In the genomic region with DNA sequence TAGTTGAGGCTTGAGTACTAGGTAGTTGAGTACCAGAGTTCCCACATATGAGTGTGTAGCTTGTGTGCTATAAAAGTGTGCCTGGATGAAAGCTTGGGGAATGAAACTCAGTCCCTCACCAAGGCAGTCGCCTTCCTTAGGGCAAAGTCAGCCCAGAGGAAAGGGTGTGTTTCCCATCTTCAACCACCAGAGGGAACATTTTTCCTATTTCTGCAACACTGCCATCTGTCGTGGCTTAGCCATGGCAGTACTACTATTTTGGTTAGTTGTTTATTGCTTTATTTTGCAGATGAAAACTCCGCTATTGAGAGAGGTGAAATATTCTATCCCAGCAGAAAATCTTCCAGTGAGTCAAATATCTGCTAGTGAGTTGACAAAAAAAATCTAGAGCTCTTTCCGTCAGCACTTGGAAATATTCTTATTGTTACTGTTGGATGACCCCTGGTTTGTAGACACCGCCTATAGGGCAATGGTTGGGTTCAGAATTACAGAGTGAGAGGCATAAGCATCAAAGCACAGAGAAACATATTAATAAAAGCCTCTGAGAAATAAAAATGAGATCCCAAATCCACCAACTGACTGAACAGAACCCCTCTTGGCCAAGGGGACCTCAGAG, we compare ENCODE assay signal across 8 cellular contexts.
DNase-seq lines count a peak whose midpoint lies in the region; ATAC-seq and TF ChIP-seq lines count a peak whose summit lies in the region.

No MANE protein-coding gene starts in this region.

- peak; percentile 11 for DNase-seq in NCI-H748 (lab: John Stamatoyannopoulos, UW; ENCODE audit: unreplicated experiment)
- no peak for DNase-seq in NCI-H748 treated with DMSO at 0.1 percent for 48 hours (lab: John Stamatoyannopoulos, UW)
- peak; percentile 65 for DNase-seq in NT2/D1 (ENCODE audit: low read depth, low spot score)
- peak; percentile 76 to 78 for DNase-seq in cardiac fibroblast (ENCODE audit: low read depth in 2 of 2)
- DNase-seq in kidney epithelial cell (ENCODE audit: low read depth), result peak; percentile 9
- DNase-seq in stimulated activated naive CD8-positive, alpha-beta T cell treated with anti-CD3 and anti-CD28 coated beads, Interleukin-15, Interleukin-2, amounts not matched to agents 100 U/mL and 50 U/mL, for 24 hours, result peak; percentile 7

- no peaks in the 10 kb centered on the region for H3K27me3 ChIP-seq in NT2/D1 (ENCODE audit: insufficient read depth, insufficient read length)
- H3K27me3 ChIP-seq in kidney epithelial cell (ENCODE audit: control insufficient read depth, insufficient read depth, low read length), result no peaks in the 10 kb centered on the region

- ATAC-seq in GM19397 (IDR thresholded peaks at IDR 0.05; ENCODE audit: unreplicated experiment) (peak; percentile 61), HG03521 (IDR thresholded peaks at IDR 0.05; ENCODE audit: unreplicated experiment) (peak; percentile 71)
- ATAC-seq in stimulated activated naive CD8-positive, alpha-beta T cell treated with anti-CD3 and anti-CD28 coated beads, Interleukin-15, Interleukin-2, amounts not matched to agents 100 U/mL and 50 U/mL, for 24 hours, result peak; percentile 58

- no peak overlapping the region for H3K4me3 ChIP-seq in NT2/D1 (ENCODE audit: insufficient read length, low read depth)
- H3K4me3 ChIP-seq in cardiac fibroblast (replicated peaks in 1 of 2; ENCODE audit: low read depth in 2 of 2, low read length in 2 of 2), result no peak overlapping the region
- H3K4me3 ChIP-seq in kidney epithelial cell (ENCODE audit: low read depth, low read length), result no peak overlapping the region

- H3K4me1 ChIP-seq in NT2/D1 (ENCODE audit: insufficient read depth, insufficient read length), result no peaks in the 10 kb centered on the region

- no peaks in the 10 kb centered on the region for H3K36me3 ChIP-seq in NT2/D1 (ENCODE audit: insufficient read depth, insufficient read length, low read length)
- no peaks in the 10 kb centered on the region for H3K36me3 ChIP-seq in kidney epithelial cell (ENCODE audit: control insufficient read depth, insufficient read depth, low read length)

- TF ChIP-seq CTCF in cardiac fibroblast (IDR thresholded peaks at IDR 0.05; ENCODE audit: low read depth, low read length), result peak; percentile 83
- TF ChIP-seq CTCF in kidney epithelial cell (IDR thresholded peaks at IDR 0.05; ENCODE audit: insufficient read depth, low read length, poor library complexity, severe bottlenecking), result peak; percentile 85

- H3K9me3 ChIP-seq in NT2/D1 (ENCODE audit: insufficient read depth, low read length), result no peaks in the 10 kb centered on the region

- no peak overlapping the region for H3K9ac ChIP-seq in NT2/D1 (ENCODE audit: insufficient read length, low read depth)
